8 cellular contexts compared by ENCODE assay signal in the genomic region with DNA sequence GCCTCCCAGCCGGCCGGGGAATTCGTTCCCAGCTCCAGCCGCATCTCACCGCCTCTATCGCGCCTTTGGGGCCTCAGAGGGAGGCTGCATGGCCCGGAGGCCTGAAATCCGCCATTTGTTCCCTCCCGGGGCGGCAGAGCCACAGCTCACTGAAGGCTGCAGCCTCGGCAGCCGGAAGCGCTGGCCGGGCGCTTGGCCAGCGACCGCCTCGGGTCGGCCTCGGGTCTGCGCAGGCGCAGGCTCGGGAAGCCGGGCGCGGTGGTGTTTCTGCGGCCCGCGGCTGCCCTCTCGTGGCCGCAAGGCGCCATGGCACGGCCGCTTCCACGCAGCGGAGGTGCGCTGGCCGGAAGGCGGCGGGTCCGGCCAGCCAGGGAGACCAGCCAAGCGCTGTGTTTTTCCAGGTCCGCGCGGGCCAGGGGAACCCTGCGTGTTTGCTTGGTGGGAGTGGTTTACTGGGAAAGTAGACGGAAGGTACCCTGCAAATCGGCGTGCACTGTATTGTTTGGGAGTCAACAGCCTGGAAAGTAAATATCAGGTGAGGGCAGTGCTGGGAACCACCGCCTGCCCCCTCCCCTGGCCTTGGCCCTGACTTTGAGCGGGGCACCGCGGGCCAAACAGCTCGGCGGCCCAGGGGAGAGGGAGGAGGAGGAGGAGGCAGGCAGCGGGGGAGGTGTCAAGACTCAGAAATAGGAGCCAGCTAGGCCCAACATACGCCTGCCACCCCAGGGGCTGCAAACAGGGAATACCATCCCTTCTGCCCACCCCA. TPM values are rescaled to one million over a fixed set of nuclear protein-coding genes. Genes with fewer than 3 reads are reported as not detected.
DNase-seq lines count a peak whose midpoint lies in the region; ATAC-seq and TF ChIP-seq lines count a peak whose summit lies in the region.

No MANE protein-coding gene starts in this region.

- H2AFZ ChIP-seq in PC-3 (ENCODE audit: low read length): peak overlapping the region; percentile 98

- H3K4me2 ChIP-seq in PC-3 (ENCODE audit: low read length): peak overlapping the region; percentile 86

- H3K9me3 ChIP-seq in PC-3 (ENCODE audit: low read length): no peaks in the 10 kb centered on the region

- peak overlapping the region; percentile 68 for H3K4me3 ChIP-seq in PC-3 (ENCODE audit: low read length)

- H3K9ac ChIP-seq in PC-3 (ENCODE audit: low read length): peak overlapping the region; percentile 81

- H3K9me2 ChIP-seq in PC-3 (replicated peaks; ENCODE audit: low read length): no peaks in the 10 kb centered on the region

- POLR2A ChIA-PET in PC-3 (lab: Charles Lee; ENCODE audit: unreplicated experiment): interaction anchor here (0.6 to 0.7 kb wide), 4 partner anchors 26 to 474 kb away, joined by 3 to 15 read pairs (median 4); no protein-coding TSS in a partner anchor

- TF ChIP-seq CTCF in PC-3 (conservative IDR thresholded peaks at IDR 0.05; ENCODE audit: low read depth, low read length): peak; percentile 97

- no peaks in the 10 kb centered on the region for H3K36me3 ChIP-seq in PC-3 (ENCODE audit: low read depth, low read length)

- DNase-seq in DMS153 (lab: John Stamatoyannopoulos, UW): peak; percentile 90
- DNase-seq in HuH-7 (ENCODE audit: low spot score): peak; percentile 96
- peak; percentile 96 for DNase-seq in PC-3
- DNase-seq in activated T-cell treated with anti-CD3 and anti-CD28 coated beads, Interleukin-2, amount 50 U/mL, for 48 hours: peak; percentile 89 to 92
- peak; percentile 90 for DNase-seq in myocyte (ENCODE audit: low read depth)
- peak; percentile 41 to 76 for DNase-seq in stimulated activated CD8-positive, alpha-beta memory T cell treated with anti-CD3 and anti-CD28 coated beads, Interleukin-7, amount 100 ng/mL, for 4 hours (ENCODE audit: low read depth in 2 of 2)

- H3K79me2 ChIP-seq in PC-3 (ENCODE audit: low read length): no peaks in the 10 kb centered on the region

- ATAC-seq in GM21515 (IDR thresholded peaks at IDR 0.05; ENCODE audit: unreplicated experiment) (peak; percentile 82), PC-3 (peak; percentile 90), esophagus mucosa (peak; percentile 95)

- intact Hi-C loops in PC-3 (cut with micrococcal nuclease): loop anchor here (1.0 to 2.0 kb wide), 4 partner anchors 17 to 135 kb away; no protein-coding TSS in a partner anchor

- no peaks in the 10 kb centered on the region for H3K27me3 ChIP-seq in PC-3 (ENCODE audit: low read length)

- CTCF ChIA-PET in PC-3 (lab: Charles Lee): interaction anchor here (0.6 to 3.0 kb wide), 29 partner anchors 11 to 1862 kb away, joined by 3 to 67 read pairs (median 4); no protein-coding TSS in a partner anchor

- H3K27ac ChIP-seq in PC-3 (ENCODE audit: low read length): no peak overlapping the region

- H3F3A ChIP-seq in PC-3 (ENCODE audit: low read length, unreplicated experiment): no peaks in the 10 kb centered on the region

- no TSS peak for BruUV-seq in PC-3 (replicated peaks; lab: Mats Ljungman, UMichigan)

- peaks cover 14% of the 10 kb centered on the region for H3K4me1 ChIP-seq in PC-3 (ENCODE audit: insufficient read depth, low read length)

- no peaks in the 10 kb centered on the region for H4K20me1 ChIP-seq in PC-3 (ENCODE audit: low read length)

RNA-seq across cellular contexts. Expression of a gene that starts 52.7 kb away (rescaled TPM):
- total RNA-seq in PC-3 (2014; rRNA removed) (not detected in 2 replicates), esophagus mucosa (4.3 TPM), myocyte (4.3 and 7.9 TPM in 2 replicates)
- 10.5 TPM for polyA plus RNA-seq in myocyte (2012)
